ENCODE assay signal across 9 cellular contexts in the genomic region with DNA sequence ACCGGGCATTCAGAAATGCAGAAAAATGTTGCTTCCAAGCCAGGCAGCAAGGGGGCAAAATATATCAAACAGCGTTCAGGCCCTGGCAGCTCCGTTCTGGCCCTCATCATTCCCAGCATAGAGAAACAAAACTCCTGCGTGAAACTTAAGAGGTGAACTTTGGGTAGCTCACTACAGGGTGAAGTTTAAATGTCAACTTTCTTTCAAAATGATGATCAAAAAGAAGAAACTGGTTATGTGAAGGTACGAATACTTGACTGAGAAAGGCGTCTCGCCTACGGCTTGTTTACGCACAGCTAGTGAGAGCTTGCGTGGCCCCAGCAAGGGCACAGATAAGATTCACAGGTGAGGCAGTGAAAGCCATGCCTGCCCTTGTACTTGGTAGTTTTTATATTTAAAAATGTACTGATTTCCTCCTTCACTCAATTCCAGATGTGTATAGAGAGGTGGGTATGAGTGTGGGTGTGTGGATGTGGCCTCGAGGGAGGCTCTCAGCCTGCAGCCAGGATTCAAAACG.
A peak's percentile ranks its signal among the peaks of the same experiment; 100 is the strongest.
DNase-seq lines count a peak whose midpoint lies in the region; ATAC-seq, FAIRE-seq and TF ChIP-seq lines count a peak whose summit lies in the region.
"Had no signal": no experiment of that assay in that cellular context is flagged by ENCODE, and none has a peak within 500 bp of the region (broad histone marks: within the 10 kb centered on the region; RNA-seq: fewer than 3 reads in every experiment).

No MANE protein-coding gene starts in this region.

- peaks cover 43% of the 10 kb centered on the region for H3K4me1 Mint-ChIP-seq in T-helper 1 cell treated with Interleukin-12 subunit alpha and Interleukin-12 subunit beta and Interleukin-4 antibody, amounts not matched to agents 30 μg/mL and 1 μg/mL, for 36 hours (ENCODE audit: low read depth)

- H3K27me3 ChIP-seq in gastrocnemius medialis, result no peaks in the 10 kb centered on the region

- peak; percentile 17 for FAIRE-seq in GM12892 (lab: Jason Lieb, UNC)
- FAIRE-seq: G401.6 had no signal

- no peaks in the 10 kb centered on the region for H3K9me3 Mint-ChIP-seq in T-helper 1 cell treated with Interleukin-12 subunit alpha and Interleukin-12 subunit beta and Interleukin-4 antibody, amounts not matched to agents 30 μg/mL and 1 μg/mL, for 36 hours

- H3K27ac ChIP-seq in gastrocnemius medialis, result no peak overlapping the region

- TF ChIP-seq CTCF in gastrocnemius medialis (IDR thresholded peaks at IDR 0.05 in 4 of 5, conservative IDR thresholded peaks at IDR 0.05 in 1 of 5), result no peak

- H3K27me3 Mint-ChIP-seq in T-helper 1 cell treated with Interleukin-12 subunit alpha and Interleukin-12 subunit beta and Interleukin-4 antibody, amounts not matched to agents 30 μg/mL and 1 μg/mL, for 36 hours (ENCODE audit: low read depth), result no peaks in the 10 kb centered on the region

- DNase-seq in GM12892 (ENCODE audit: insufficient read length) (no peak), ecto neural progenitor cell (ENCODE audit: low spot score) (peak; percentile 9), kidney tubule cell (ENCODE audit: low spot score) (no peak), Right ventricle myocardium inferior (ENCODE audit: missing footprints) (no peak), gastrocnemius medialis (no peak), SKM-1 (lab: John Stamatoyannopoulos, UW; ENCODE audit: unreplicated experiment) (no peak)

- H3K27ac Mint-ChIP-seq in T-helper 1 cell treated with Interleukin-12 subunit alpha and Interleukin-12 subunit beta and Interleukin-4 antibody, amounts not matched to agents 30 μg/mL and 1 μg/mL, for 36 hours, result peak overlapping the region; percentile 91

- no peaks in the 10 kb centered on the region for H3K9me3 ChIP-seq in gastrocnemius medialis

- H3K4me3 Mint-ChIP-seq in T-helper 1 cell treated with Interleukin-12 subunit alpha and Interleukin-12 subunit beta and Interleukin-4 antibody, amounts not matched to agents 30 μg/mL and 1 μg/mL, for 36 hours, result peak overlapping the region; percentile 58

- intact Hi-C loops in Right ventricle myocardium inferior (cut with DNase I) (no loop called here), gastrocnemius medialis (cut with DNase I; ENCODE audit: low total_unique reads) (no loop called here)

- peak; percentile 42 for ATAC-seq in HG02678 (IDR thresholded peaks at IDR 0.05; ENCODE audit: unreplicated experiment)
- ATAC-seq in Right ventricle myocardium inferior, result no peak
- ATAC-seq in gastrocnemius medialis, result no peak

- peaks cover 7 to 13% of the 10 kb centered on the region in 2 donors for H3K4me1 ChIP-seq in gastrocnemius medialis

- no peak for TF ChIP-seq POLR2A in GM12892 (IDR thresholded peaks at IDR 0.05; ENCODE audit: low read depth, low read length)
- no peak for TF ChIP-seq POLR2A in gastrocnemius medialis (IDR thresholded peaks at IDR 0.05)

- in situ Hi-C loops in gastrocnemius medialis (cut with MboI; ENCODE audit: low sequenced_read_pairs in 4 of 4), result no loop called here

- H3K36me3 ChIP-seq in gastrocnemius medialis, result peaks cover 0 to 9% of the 10 kb centered on the region in 2 donors

- peaks cover 18% of the 10 kb centered on the region for H3K36me3 Mint-ChIP-seq in T-helper 1 cell treated with Interleukin-12 subunit alpha and Interleukin-12 subunit beta and Interleukin-4 antibody, amounts not matched to agents 30 μg/mL and 1 μg/mL, for 36 hours (ENCODE audit: low read depth)

- H3K4me3 ChIP-seq in gastrocnemius medialis, result no peak overlapping the region
